ENCODE assay signal across 1 cellular context in genomic region chr4:54568184-54568583, GRCh38.
TF ChIP-seq lines count a peak whose summit lies in the region.

No MANE protein-coding gene starts in this region.

TF ChIP-seq in IMR-90, 13 proteins besides CTCF, POLR2A, EP300 and RAD21:
- no peak for TF ChIP-seq CEBPB (IDR thresholded peaks at IDR 0.05; ENCODE audit: low read depth, low read length)
- TF ChIP-seq USF2 (IDR thresholded peaks at IDR 0.05; ENCODE audit: low read depth, low read length) = no peak
- TF ChIP-seq MXI1 (IDR thresholded peaks at IDR 0.05; ENCODE audit: borderline replicate concordance, low read depth, low read length) = no peak
- TF ChIP-seq FOS (IDR thresholded peaks at IDR 0.05; ENCODE audit: low read depth, low read length) = no peak
- TF ChIP-seq NFE2L2 (IDR thresholded peaks at IDR 0.05; ENCODE audit: low read depth, low read length) = no peak
- no peak for TF ChIP-seq MAZ (IDR thresholded peaks at IDR 0.05; ENCODE audit: borderline replicate concordance, low read depth, low read length)
- no peak for TF ChIP-seq BHLHE40 (IDR thresholded peaks at IDR 0.05; ENCODE audit: low read depth, low read length)
- TF ChIP-seq RFX5 (IDR thresholded peaks at IDR 0.05; ENCODE audit: low read depth, low read length) = no peak
- no peak for TF ChIP-seq MAFK (IDR thresholded peaks at IDR 0.05; ENCODE audit: low read depth, low read length)
- no peak for TF ChIP-seq SMC3 (IDR thresholded peaks at IDR 0.05; ENCODE audit: low read depth, low read length)
- TF ChIP-seq ELK1 (IDR thresholded peaks at IDR 0.05; ENCODE audit: borderline replicate concordance, low read depth, low read length) = no peak
- TF ChIP-seq RCOR1 (IDR thresholded peaks at IDR 0.05; ENCODE audit: insufficient replicate concordance, low read length) = no peak
- no peak for TF ChIP-seq CHD1 (IDR thresholded peaks at IDR 0.05; ENCODE audit: low read depth, low read length)
